ENCODE assay signal across 21 cellular contexts in genomic region chr7:134441264-134441663, GRCh38. TPM values are rescaled to one million over a fixed set of nuclear protein-coding genes. Genes with fewer than 3 reads are reported as not detected.
DNase-seq lines count a peak whose midpoint lies in the region; ATAC-seq, FAIRE-seq and TF ChIP-seq lines count a peak whose summit lies in the region.
"Had no signal": no experiment of that assay in that cellular context is flagged by ENCODE, and none has a peak within 500 bp of the region (broad histone marks: within the 10 kb centered on the region; RNA-seq: fewer than 3 reads in every experiment).

No MANE protein-coding gene starts in this region.

- no peak overlapping the region for H2BK15ac ChIP-seq in neuronal stem cell (ENCODE audit: low read length)

- H3K4ac ChIP-seq in neuronal stem cell (ENCODE audit: low read length) = no peak overlapping the region

- H3K14ac ChIP-seq in neuronal stem cell (ENCODE audit: low read length) = no peak overlapping the region

- no peak overlapping the region for H3K4me2 ChIP-seq in A549
- H3K4me2 ChIP-seq in neuronal stem cell (ENCODE audit: insufficient read depth, low read length, poor library complexity, severe bottlenecking) = no peak overlapping the region
- H3K4me2 ChIP-seq: BLaER1 treated with 17β-estradiol and CSF1 and Interleukin-3, amounts not matched to agents 10 nM and 100 nM had no signal

- H3K36me3 ChIP-seq in adrenal gland (replicated peaks in 1 of 2) (peaks cover 0 to 61% of the 10 kb centered on the region in 2 donors), neuronal stem cell (replicated peaks in 1 of 2; ENCODE audit: control insufficient read depth in 2 of 2, insufficient read depth in 2 of 2, low read length in 2 of 2) (peaks cover 36 to 65% of the 10 kb centered on the region in 2 donors), MG63 (no peaks in the 10 kb centered on the region)

- no peak overlapping the region for H2BK5ac ChIP-seq in neuronal stem cell (ENCODE audit: low read length)

- H3K9ac ChIP-seq in neuronal stem cell (ENCODE audit: low read depth, low read length, poor library complexity) = peak overlapping the region; percentile 39
- H3K9ac ChIP-seq: BLaER1 treated with 17β-estradiol and CSF1 and Interleukin-3, amounts not matched to agents 10 nM and 100 nM had no signal

- no peak for DNase-seq in A549 (ENCODE audit: low read depth in 1 of 2, low spot score in 1 of 2)
- DNase-seq in D341Med (ENCODE audit: low spot score) = peak; percentile 15
- DNase-seq in adrenal gland = no peak
- DNase-seq in neuronal stem cell (ENCODE audit: low spot score) = no peak
- DNase-seq in MG63 = no peak
- DNase-seq: 8988T; AML-193; Caco-2; Calu3; CD4-positive, alpha-beta T cell; CD8-positive, alpha-beta T cell; DMS79 treated with DMSO at 0.1 percent for 48 hours; GF-D8 had no signal

- H4K8ac ChIP-seq in neuronal stem cell (ENCODE audit: low read depth, low read length) = no peak overlapping the region

- TF ChIP-seq CTCF in A549 (IDR thresholded peaks at IDR 0.05) = no peak
- TF ChIP-seq CTCF in adrenal gland (IDR thresholded peaks at IDR 0.05) = no peak

- H3K27ac ChIP-seq in A549 (0 out of 6 replicates have a peak overlapping the region, but pooled peaks of 1 of the 2 experiments have one; percentile 29), adrenal gland (peak overlapping the region; percentile 55 to 89 (median 65)), neuronal stem cell (replicated peaks; ENCODE audit: low read length) (no peak overlapping the region)
- H3K27ac ChIP-seq: BLaER1 treated with 17β-estradiol and CSF1 and Interleukin-3, amounts not matched to agents 10 nM and 100 nM; C4-2B had no signal

- peaks cover 22% of the 10 kb centered on the region; the same call in 2 of the 3 replicates for H3K4me1 ChIP-seq in A549
- H3K4me1 ChIP-seq in adrenal gland (replicated peaks in 1 of 2) = peaks cover 15 to 48% of the 10 kb centered on the region in 2 donors
- H3K4me1 ChIP-seq in neuronal stem cell (ENCODE audit: control insufficient read depth in 2 of 2, insufficient read depth in 1 of 2, low read depth in 1 of 2, low read length in 2 of 2) = peaks cover 0 to 4% of the 10 kb centered on the region in 2 donors
- H3K4me1 ChIP-seq: Caco-2 had no signal

- no peak overlapping the region for H3K4me3 ChIP-seq in A549
- no peak overlapping the region for H3K4me3 ChIP-seq in adrenal gland
- H3K4me3 ChIP-seq in neuronal stem cell (ENCODE audit: low read length in 2 of 2) = no peak overlapping the region
- no peak overlapping the region for H3K4me3 ChIP-seq in MG63
- H3K4me3 ChIP-seq: BLaER1 treated with 17β-estradiol and CSF1 and Interleukin-3, amounts not matched to agents 10 nM and 100 nM had no signal

- H4K91ac ChIP-seq in neuronal stem cell (ENCODE audit: low read depth, low read length, poor library complexity) = no peak overlapping the region

- H2AFZ ChIP-seq in neuronal stem cell (ENCODE audit: low read length) = no peak overlapping the region

- H3K79me1 ChIP-seq in neuronal stem cell (ENCODE audit: low read depth, low read length) = no peaks in the 10 kb centered on the region

- no peak for TF ChIP-seq EP300 in A549 (IDR thresholded peaks at IDR 0.05)

- 90% methylated on average over 4 of the region's 4 CpGs for WGBS in A549 (ENCODE audit: missing lambda C conversion rate)
- 79 to 98% (median 96%) methylated on average over 4 of the region's 4 CpGs for WGBS in adrenal gland, 4 donors
- WGBS in neuronal stem cell (ENCODE audit: extremely low coverage in 2 of 2, insufficient read length in 2 of 2, insufficient replicate concordance in 1 of 2), 2 donors = no CpG with 5 or more reads among the region's 4 CpGs

- no peak overlapping the region for H2BK120ac ChIP-seq in neuronal stem cell (ENCODE audit: low read depth, low read length)

- no peak overlapping the region for H3K23ac ChIP-seq in neuronal stem cell (ENCODE audit: low read depth, low read length, poor library complexity)

- no peak overlapping the region for H2AK5ac ChIP-seq in neuronal stem cell (ENCODE audit: low read depth, low read length)

- no peak for TF ChIP-seq RAD21 in A549 (conservative IDR thresholded peaks at IDR 0.05 in 1 of 2, IDR thresholded peaks at IDR 0.05 in 1 of 2)

- intact Hi-C loops in adrenal gland (cut with DNase I) = no loop called here

- no peak for ATAC-seq in A549
- no peak for ATAC-seq in GM19395 (IDR thresholded peaks at IDR 0.05; ENCODE audit: unreplicated experiment)
- no peak for ATAC-seq in HG03159 (IDR thresholded peaks at IDR 0.05; ENCODE audit: unreplicated experiment)
- ATAC-seq: CD8-positive, alpha-beta T cell had no signal

- H3K9me3 ChIP-seq in A549 (peaks cover 7% of the 10 kb centered on the region; the same call in 2 of the 3 replicates), adrenal gland (replicated peaks in 1 of 3) (no peaks in the 10 kb centered on the region), neuronal stem cell (replicated peaks in 1 of 2; ENCODE audit: control insufficient read depth in 2 of 2, insufficient read depth in 1 of 2, low read depth in 1 of 2, low read length in 2 of 2) (peaks cover 0 to 3% of the 10 kb centered on the region in 2 donors), MG63 (no peaks in the 10 kb centered on the region)
- H3K9me3 ChIP-seq: Caco-2 had no signal

- FAIRE-seq in A549 (lab: Jason Lieb, UNC) = no peak
- FAIRE-seq: A204.1, G401.6, GM12891, GM19239 had no signal

- no peak overlapping the region for H3K18ac ChIP-seq in neuronal stem cell (ENCODE audit: low read length)

- POLR2A ChIA-PET in A549 (lab: Yijun Ruan, JAX) = interaction anchor here (1.2 kb wide), 1 partner anchor 9 kb away, joined by 7 read pairs; no protein-coding TSS in a partner anchor

- H3K27me3 ChIP-seq in adrenal gland = no peaks in the 10 kb centered on the region
- no peaks in the 10 kb centered on the region for H3K27me3 ChIP-seq in neuronal stem cell (ENCODE audit: control insufficient read depth in 3 of 3, insufficient read depth in 3 of 3, low read depth in 1 of 3, low read length in 3 of 3)
- no peaks in the 10 kb centered on the region for H3K27me3 ChIP-seq in MG63
- H3K27me3 ChIP-seq: BLaER1 treated with 17β-estradiol and CSF1 and Interleukin-3, amounts not matched to agents 10 nM and 100 nM had no signal

- CTCF ChIA-PET in A549 (lab: Yijun Ruan, JAX) = interaction anchor here (0.9 to 27.7 kb wide), 6 partner anchors 11 to 165 kb away, joined by 3 to 486 read pairs (median 32); partner anchors contain the start of gene AKR1B1

- TF ChIP-seq POLR2A in A549 (IDR thresholded peaks at IDR 0.05; ENCODE audit: low read length) (no peak; the same call in 1 of the 2 replicates), adrenal gland (IDR thresholded peaks at IDR 0.05) (no peak)

- H2BK12ac ChIP-seq in neuronal stem cell (ENCODE audit: low read length) = no peak overlapping the region

TF ChIP-seq in A549, 52 proteins besides CTCF, POLR2A, EP300 and RAD21:
- TF ChIP-seq TFCP2L1 (CRISPR knock-in tag; IDR thresholded peaks at IDR 0.05) = peak; percentile 40; the same call in 1 of the 2 replicates
- TF ChIP-seq ZNF302 (CRISPR knock-in tag; IDR thresholded peaks at IDR 0.05) = no peak
- TF ChIP-seq FOSL2 (IDR thresholded peaks at IDR 0.05) = no peak
- no peak for TF ChIP-seq FOSL2 (CRISPR knock-in tag; IDR thresholded peaks at IDR 0.05)

RNA-seq across cellular contexts. Expression of gene AKR1B1, which starts 17.6 kb away (rescaled TPM):
- 1,636 and 1,761 TPM in 2 replicates for polyA plus RNA-seq in A549 (2011; rRNA removed)
- polyA plus RNA-seq in A549 (2012; cell fraction: cytosol; rRNA removed) = 1,617 and 1,738 TPM in 2 replicates
- polyA plus RNA-seq in A549 (2012; cell fraction: nucleus; rRNA removed) = 1,542 and 1,798 TPM in 2 replicates
- 4,339 to 6,918 TPM (median 6,205 TPM) in 3 replicates for polyA plus RNA-seq in A549 (2017; fragmentation: RNase III; extraction: RNeasy Plus Mini Kit Qiagen cat#74134 plus additional on column Dnase treatment)
- 620 and 678 TPM in 2 replicates for polyA minus RNA-seq in A549 (2011; rRNA and poly(A)+ RNA removed)
- 1,000 to 10,000 TPM; 1,560 to 4,669 (median 4,059) TPM for total RNA-seq in adrenal gland
- 1,000 to 10,000 TPM; 1,140 to 3,530 (median 1,408) TPM for polyA plus RNA-seq in adrenal gland
- 127 TPM for polyA plus RNA-seq in neuronal stem cell (2013, experiment 1 of 2)
- polyA plus RNA-seq in neuronal stem cell (2013, experiment 2 of 2) = 127 TPM
- 53.3 and 89.3 TPM in 2 replicates for total RNA-seq in MG63 (2014; rRNA removed; shearing (Covaris generic); ENCODE audit: low replicate concordance)

Comparison
In these comparisons a context has a peak if more than half of its experiments do, and no peak if none do; other contexts are left out.
1. RNA of gene AKR1B1, which starts 17.6 kb away (total RNA-seq): 1,560 to 4,669 TPM in adrenal gland; 53.3 to 89.3 TPM in MG63; every median in the first group is over 10 times any median in the second.